In the genomic region with DNA sequence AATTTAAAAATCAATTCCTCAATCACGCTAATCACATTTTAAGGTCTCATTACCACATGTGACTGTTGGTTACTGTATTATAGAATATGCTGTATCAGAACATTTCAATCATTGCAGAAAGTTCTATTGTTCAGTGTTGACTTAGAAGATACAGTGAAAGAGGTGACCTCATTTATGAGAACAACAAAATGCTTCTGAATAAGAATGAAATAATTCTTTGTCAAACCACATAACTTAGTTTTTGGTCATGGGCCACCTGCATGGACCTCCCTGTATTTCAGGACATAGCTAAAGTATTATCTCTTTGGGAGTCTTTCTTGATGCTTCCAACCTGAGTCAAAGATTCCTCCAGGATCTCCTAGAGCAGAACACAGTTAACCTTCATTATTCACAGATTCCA, we compare ENCODE assay signal across 24 cellular contexts. TPM values are rescaled to one million over a fixed set of nuclear protein-coding genes. Genes with fewer than 3 reads are reported as not detected.
A peak's percentile ranks its signal among the peaks of the same experiment; 100 is the strongest.
DNase-seq lines count a peak whose midpoint lies in the region; ATAC-seq, FAIRE-seq and TF ChIP-seq lines count a peak whose summit lies in the region.
"Had no signal": no experiment of that assay in that cellular context is flagged by ENCODE, and none has a peak within 500 bp of the region (broad histone marks: within the 10 kb centered on the region; RNA-seq: fewer than 3 reads in every experiment).

No MANE protein-coding gene starts in this region.

- no peak overlapping the region for H3K4me2 ChIP-seq in astrocyte (ENCODE audit: low read length)

- H2AFZ ChIP-seq in astrocyte (ENCODE audit: low read depth, low read length), result no peak overlapping the region

- TF ChIP-seq CTCF in astrocyte (IDR thresholded peaks at IDR 0.05; ENCODE audit: insufficient read depth, low read depth, low read length), result no peak
- no peak for TF ChIP-seq CTCF in foreskin keratinocyte (conservative IDR thresholded peaks at IDR 0.05)
- TF ChIP-seq CTCF in type B pancreatic cell (conservative IDR thresholded peaks at IDR 0.05), result no peak

- no peaks in the 10 kb centered on the region for H3K9me3 ChIP-seq in astrocyte (ENCODE audit: insufficient read depth, low read depth, low read length)
- H3K9me3 ChIP-seq: tibial nerve had no signal

- H3K79me2 ChIP-seq in astrocyte (ENCODE audit: insufficient read depth, low read length), result no peaks in the 10 kb centered on the region

- no peak overlapping the region for H3K4me3 ChIP-seq in astrocyte (ENCODE audit: insufficient read depth, low read depth, low read length)
- H3K4me3 ChIP-seq: tibial nerve had no signal

- peak; percentile 64 for ATAC-seq in foreskin keratinocyte
- ATAC-seq: natural killer cell; stimulated activated naive CD8-positive, alpha-beta T cell treated with anti-CD3 and anti-CD28 coated beads, Interleukin-15, Interleukin-2, amounts not matched to agents 100 U/mL and 50 U/mL, for 24 hours had no signal

- H3K4me3 Mint-ChIP-seq in astrocyte (ENCODE audit: unreplicated experiment) (no peak overlapping the region), type B pancreatic cell (no peak overlapping the region)
- H3K4me3 Mint-ChIP-seq: activated CD4-positive, alpha-beta T cell treated with anti-CD3 and anti-CD28 coated beads, Interleukin-2, amount 10 ng/mL, durations not matched to agents 24 days and 14 days; B cell; central memory CD8-positive, alpha-beta T cell; natural killer cell had no signal

- peaks cover 5% of the 10 kb centered on the region for H3K27me3 Mint-ChIP-seq in astrocyte (ENCODE audit: low read depth, unreplicated experiment)
- peaks cover 5% of the 10 kb centered on the region for H3K27me3 Mint-ChIP-seq in type B pancreatic cell
- H3K27me3 Mint-ChIP-seq: activated CD4-positive, alpha-beta T cell treated with anti-CD3 and anti-CD28 coated beads, Interleukin-2, amount 10 ng/mL, durations not matched to agents 24 days and 14 days; B cell; central memory CD8-positive, alpha-beta T cell had no signal

- peak overlapping the region; percentile 11 for H3K27ac ChIP-seq in astrocyte (ENCODE audit: low read depth, low read length)
- peak overlapping the region; percentile 83 for H3K27ac ChIP-seq in foreskin keratinocyte
- H3K27ac ChIP-seq in caudate nucleus (ENCODE audit: low read depth, low read length), result no peak overlapping the region
- H3K27ac ChIP-seq: RWPE1, tibial nerve had no signal

- DNase-seq in NCI-H2171 treated with DMSO at 0.1 percent for 48 hours (lab: John Stamatoyannopoulos, UW) (peak; percentile 43), NCI-H2171 (lab: John Stamatoyannopoulos, UW) (no peak), astrocyte (ENCODE audit: low read depth) (peak; percentile 50), foreskin keratinocyte (peak; percentile 91 to 95), type B pancreatic cell (ENCODE audit: extremely low spot score, unreplicated experiment) (no peak), NCI-H2029 (lab: John Stamatoyannopoulos, UW) (no peak), dedifferentiated amniotic fluid mesenchymal stem cell (ENCODE audit: extremely low spot score) (no peak), caudate nucleus (lab: John Stamatoyannopoulos, UW) (no peak)
- DNase-seq: 8988T; activated CD4-positive, alpha-beta T cell treated with anti-CD3 and anti-CD28 coated beads, Interleukin-2, amount 10 ng/mL, durations not matched to agents 24 days and 14 days; DND-41; head of caudate nucleus; natural killer cell; NCI-H1436 treated with DMSO at 0.1 percent for 48 hours; stimulated activated CD4-positive, alpha-beta T cell treated with anti-CD3 and anti-CD28 coated beads, Interleukin-1b, Interleukin-23, amount 100 ng/mL, for 48 hours; stimulated activated naive CD8-positive, alpha-beta T cell treated with anti-CD3 and anti-CD28 coated beads, Interleukin-15, Interleukin-2, amounts not matched to agents 100 U/mL and 50 U/mL, for 24 hours; T-helper 1 cell had no signal

- H3K27me3 ChIP-seq in astrocyte (ENCODE audit: insufficient read depth, low read length) (no peaks in the 10 kb centered on the region), foreskin keratinocyte (no peaks in the 10 kb centered on the region)
- H3K27me3 ChIP-seq: tibial nerve had no signal

- H3K9me3 Mint-ChIP-seq in astrocyte (ENCODE audit: unreplicated experiment) (no peaks in the 10 kb centered on the region), type B pancreatic cell (peaks cover 5% of the 10 kb centered on the region)
- H3K9me3 Mint-ChIP-seq: activated CD4-positive, alpha-beta T cell treated with anti-CD3 and anti-CD28 coated beads, Interleukin-2, amount 10 ng/mL, durations not matched to agents 24 days and 14 days; activated T-helper 2 cell treated with anti-CD3 and anti-CD28 coated beads, Interferon-gamma antibody, Interleukin-2, Interleukin-4, amounts not matched to agents 10 μg/mL and 5 μg/mL and 100 μg/mL, durations not matched to agents 14 hours and 24 hours and 36 hours; central memory CD8-positive, alpha-beta T cell; natural killer cell had no signal

- H3K4me1 Mint-ChIP-seq in astrocyte (ENCODE audit: low read depth, unreplicated experiment) (peaks cover 17% of the 10 kb centered on the region), type B pancreatic cell (ENCODE audit: unreplicated experiment) (peaks cover 15% of the 10 kb centered on the region)

- no peak for FAIRE-seq in astrocyte (lab: Jason Lieb, UNC)
- FAIRE-seq: GM18507, HTR-8/SVneo had no signal

- H3K27ac Mint-ChIP-seq in astrocyte (ENCODE audit: unreplicated experiment), result peak overlapping the region; percentile 59
- H3K27ac Mint-ChIP-seq in type B pancreatic cell, result peak overlapping the region; percentile 48
- H3K27ac Mint-ChIP-seq: activated CD4-positive, alpha-beta T cell treated with anti-CD3 and anti-CD28 coated beads, Interleukin-2, amount 10 ng/mL, durations not matched to agents 24 days and 14 days; activated T-helper 2 cell treated with anti-CD3 and anti-CD28 coated beads, Interferon-gamma antibody, Interleukin-2, Interleukin-4, amounts not matched to agents 10 μg/mL and 5 μg/mL and 100 μg/mL, durations not matched to agents 14 hours and 24 hours and 36 hours; B cell; natural killer cell had no signal

- H3K9ac ChIP-seq in astrocyte (ENCODE audit: low read length), result no peak overlapping the region

- H3K4me1 ChIP-seq in astrocyte (ENCODE audit: insufficient read depth, low read length), result peaks cover 8% of the 10 kb centered on the region
- H3K4me1 ChIP-seq in foreskin keratinocyte, result peaks cover 36% of the 10 kb centered on the region

- no peaks in the 10 kb centered on the region for H4K20me1 ChIP-seq in astrocyte (ENCODE audit: insufficient read depth, low read length)

- H3K36me3 ChIP-seq in astrocyte (ENCODE audit: insufficient read depth, low read length), result no peaks in the 10 kb centered on the region
- H3K36me3 ChIP-seq: tibial nerve had no signal

- H3K36me3 Mint-ChIP-seq in astrocyte (ENCODE audit: low read depth, unreplicated experiment) (no peaks in the 10 kb centered on the region), type B pancreatic cell (no peaks in the 10 kb centered on the region)
- H3K36me3 Mint-ChIP-seq: natural killer cell had no signal

RNA-seq across cellular contexts. Expression of a gene that starts 22.3 kb away (rescaled TPM):
- 2.9 and 3.3 TPM in 2 replicates for total RNA-seq in astrocyte
- 55.1 and 62.0 TPM in 2 replicates for total RNA-seq in foreskin keratinocyte
- polyA plus RNA-seq in foreskin keratinocyte, result 47.6 and 49.8 TPM in 2 replicates
- total RNA-seq in type B pancreatic cell (ENCODE audit: low replicate concordance), result 6.1 and 7.3 TPM in 2 replicates

Comparison
In these comparisons a context has a peak if more than half of its experiments do, and no peak if none do; other contexts are left out.
1. DNase-seq: peak in NCI-H2171 treated with DMSO at 0.1 percent for 48 hours (single experiment), astrocyte (single experiment) and foreskin keratinocyte (2 of 2); none in NCI-H2171 (single experiment), type B pancreatic cell (single experiment), NCI-H2029 (single experiment), dedifferentiated amniotic fluid mesenchymal stem cell (single experiment) and caudate nucleus (0 of 61).